ENCODE assay signal across 16 cellular contexts in genomic region chr21:31195334-31196015, GRCh38.
DNase-seq lines count a peak whose midpoint lies in the region; ATAC-seq, FAIRE-seq and TF ChIP-seq lines count a peak whose summit lies in the region.
"Had no signal": no experiment of that assay in that cellular context is flagged by ENCODE, and none has a peak within 500 bp of the region (broad histone marks: within the 10 kb centered on the region; RNA-seq: fewer than 3 reads in every experiment).

No MANE protein-coding gene starts in this region.

- ATAC-seq in GM19455 (IDR thresholded peaks at IDR 0.05; ENCODE audit: unreplicated experiment) (peak; percentile 73), HG03432 (IDR thresholded peaks at IDR 0.05; ENCODE audit: unreplicated experiment) (peak; percentile 78)
- ATAC-seq in activated naive CD8-positive, alpha-beta T cell treated with anti-CD3 and anti-CD28 coated beads, Interleukin-2, amount 10 ng/mL, durations not matched to agents 7 days and 5 days (ENCODE audit: low read depth): no peak
- ATAC-seq: K562 had no signal

- BruUV-seq in PC-9 (replicated peaks; lab: Mats Ljungman, UMichigan): no TSS peak

- peak overlapping the region; percentile 10 for H3K27ac Mint-ChIP-seq in activated naive CD8-positive, alpha-beta T cell treated with anti-CD3 and anti-CD28 coated beads, Interleukin-2, amount 10 ng/mL, durations not matched to agents 7 days and 5 days
- H3K27ac Mint-ChIP-seq: HFFc6 had no signal

- H3K4me3 Mint-ChIP-seq in activated naive CD8-positive, alpha-beta T cell treated with anti-CD3 and anti-CD28 coated beads, Interleukin-2, amount 10 ng/mL, durations not matched to agents 7 days and 5 days: peak overlapping the region; percentile 25
- H3K4me3 Mint-ChIP-seq: HFFc6 had no signal

- H3K27me3 ChIP-seq in esophagus squamous epithelium (no peaks in the 10 kb centered on the region), PC-9 (ENCODE audit: insufficient read depth, low read depth) (no peaks in the 10 kb centered on the region)

- H3K4me2 ChIP-seq in PC-9: no peak overlapping the region

- peaks cover 5% of the 10 kb centered on the region for H3K36me3 Mint-ChIP-seq in activated naive CD8-positive, alpha-beta T cell treated with anti-CD3 and anti-CD28 coated beads, Interleukin-2, amount 10 ng/mL, durations not matched to agents 7 days and 5 days

- no peaks in the 10 kb centered on the region for H3K9me3 Mint-ChIP-seq in activated naive CD8-positive, alpha-beta T cell treated with anti-CD3 and anti-CD28 coated beads, Interleukin-2, amount 10 ng/mL, durations not matched to agents 7 days and 5 days

- TF ChIP-seq POLR2A in esophagus squamous epithelium (IDR thresholded peaks at IDR 0.05): no peak

- H3K79me2 ChIP-seq in PC-9 (ENCODE audit: low read depth): no peaks in the 10 kb centered on the region

- H4K20me1 ChIP-seq in PC-9 (ENCODE audit: insufficient read depth): no peaks in the 10 kb centered on the region

- H3K27me3 Mint-ChIP-seq in activated naive CD8-positive, alpha-beta T cell treated with anti-CD3 and anti-CD28 coated beads, Interleukin-2, amount 10 ng/mL, durations not matched to agents 7 days and 5 days: no peaks in the 10 kb centered on the region

- H3K4me1 Mint-ChIP-seq in activated naive CD8-positive, alpha-beta T cell treated with anti-CD3 and anti-CD28 coated beads, Interleukin-2, amount 10 ng/mL, durations not matched to agents 7 days and 5 days: peaks cover 11% of the 10 kb centered on the region

- H3F3A ChIP-seq in PC-9 (ENCODE audit: insufficient read depth, low read depth): no peaks in the 10 kb centered on the region

- 65 to 70% methylated on average over 5 of the region's 5 CpGs for WGBS in esophagus squamous epithelium, 2 donors

- H3K4me3 ChIP-seq in esophagus squamous epithelium (no peak overlapping the region), PC-9 (no peak overlapping the region)
- H3K4me3 ChIP-seq: K562 had no signal

- DNase-seq in GM13976 (ENCODE audit: low spot score) (peak; percentile 25), esophagus squamous epithelium (lab: John Stamatoyannopoulos, UW) (no peak), PC-9 (no peak), HTR-8/SVneo (ENCODE audit: insufficient read length, low spot score) (no peak)
- no peak for DNase-seq in activated naive CD8-positive, alpha-beta T cell treated with anti-CD3 and anti-CD28 coated beads, Interleukin-2, amount 10 ng/mL, durations not matched to agents 7 days and 5 days
- DNase-seq: anterior cingulate cortex, C1 segment of cervical spinal cord, cortex of kidney, HFFc6, NCI-H1436 treated with DMSO at 0.1 percent for 48 hours, NCI-H526, RPMI8226 had no signal

- FAIRE-seq in HTR-8/SVneo (lab: Jason Lieb, UNC): no peak
- FAIRE-seq: GM12892, K562 had no signal

- H3K9me2 ChIP-seq in PC-9 (ENCODE audit: insufficient read depth): no peaks in the 10 kb centered on the region

- peaks cover 0 to 4% (median 0%) of the 10 kb centered on the region in 3 donors for H3K4me1 ChIP-seq in esophagus squamous epithelium
- H3K4me1 ChIP-seq in PC-9 (replicated peaks; ENCODE audit: insufficient read depth): no peaks in the 10 kb centered on the region

- H3K36me3 ChIP-seq in esophagus squamous epithelium (peaks cover 0 to 48% (median 0%) of the 10 kb centered on the region in 3 donors), PC-9 (ENCODE audit: low read depth) (no peaks in the 10 kb centered on the region)

- H3K27ac ChIP-seq in esophagus squamous epithelium (no peak overlapping the region), PC-9 (no peak overlapping the region)

- H3K9me3 ChIP-seq in esophagus squamous epithelium (no peaks in the 10 kb centered on the region), PC-9 (ENCODE audit: insufficient read depth, low read depth) (no peaks in the 10 kb centered on the region)

- intact Hi-C loops in esophagus squamous epithelium (cut with DNase I): no loop called here
- intact Hi-C loops in PC-9 (cut with micrococcal nuclease; ENCODE audit: unreplicated experiment): no loop called here

- no peak overlapping the region for H2AFZ ChIP-seq in PC-9

- TF ChIP-seq CTCF in GM13976 (IDR thresholded peaks at IDR 0.05; ENCODE audit: borderline replicate concordance, control extremely low read depth, extremely low read depth, insufficient read depth, missing control alignments) (no peak), esophagus squamous epithelium (IDR thresholded peaks at IDR 0.05) (no peak), PC-9 (conservative IDR thresholded peaks at IDR 0.05) (no peak)

- CTCF ChIA-PET in PC-9 (lab: Charles Lee): no interaction called here

- in situ Hi-C loops in GM13976 (cut with MboI; ENCODE audit: low sequenced_read_pairs, unreplicated experiment): no loop called here

- POLR2A ChIA-PET in activated naive CD8-positive, alpha-beta T cell treated with anti-CD3 and anti-CD28 coated beads, Interleukin-2, amount 10 ng/mL, durations not matched to agents 7 days and 5 days (lab: Charles Lee): interaction anchor here (1.8 kb wide), 1 partner anchor 364 kb away, joined by 6 read pairs; no protein-coding TSS in a partner anchor
- POLR2A ChIA-PET in PC-9 (lab: Charles Lee; ENCODE audit: unreplicated experiment): no interaction called here
